In the genomic region with DNA sequence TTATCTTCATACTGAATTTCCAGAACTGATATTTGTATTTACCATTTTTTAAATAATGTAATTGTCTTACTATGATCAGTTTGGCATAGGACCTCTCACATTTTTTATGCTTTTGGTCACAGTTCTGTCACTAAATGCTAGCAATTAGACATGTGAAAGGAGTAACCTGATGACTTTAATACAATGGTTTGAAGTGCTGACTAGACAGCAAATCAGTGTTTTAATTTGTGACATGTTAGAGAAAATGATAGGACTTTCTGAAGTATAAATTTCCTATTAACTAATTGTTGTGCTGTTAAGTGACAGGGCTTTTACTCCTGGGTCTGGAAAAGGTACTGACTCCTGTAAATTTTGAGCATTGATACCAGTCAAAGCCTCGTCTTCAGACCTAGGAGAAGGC, we compare ENCODE assay signal across 26 cellular contexts.
"Had no signal": no experiment of that assay in that cellular context is flagged by ENCODE, and none has a peak within 500 bp of the region (broad histone marks: within the 10 kb centered on the region; RNA-seq: fewer than 3 reads in every experiment).

No MANE protein-coding gene starts in this region.

- H3K36me3 ChIP-seq: lower lobe of right lung, pancreas, prostate gland, sigmoid colon, spleen, suprapubic skin, thoracic aorta, tibial nerve, uterus had no signal

- H3K27ac ChIP-seq: lower lobe of right lung, pancreas, prostate gland, sigmoid colon, spleen, suprapubic skin, thoracic aorta, tibial nerve, uterus had no signal

- H3K9me3 ChIP-seq: lower lobe of right lung, pancreas, prostate gland, sigmoid colon, spleen, suprapubic skin, thoracic aorta, tibial nerve, uterus had no signal

- H3K4me3 ChIP-seq: lower lobe of right lung, pancreas, prostate gland, sigmoid colon, spleen, suprapubic skin, thoracic aorta, tibial nerve, uterus had no signal

- H3K4me1 ChIP-seq: lower lobe of right lung, prostate gland, suprapubic skin, uterus had no signal

- DNase-seq: hippocampal formation; kidney glomerular epithelial cell; left cardiac atrium; left ventricle myocardium superior; lower lobe of right lung; mammary epithelial cell; mesenchymal stem cell; naive thymus-derived CD8-positive, alpha-beta T cell; nucleus accumbens; pancreas; posterior cingulate gyrus; retina; right cardiac atrium; sigmoid colon; small intestine; spleen; stimulated activated CD4-positive, alpha-beta T cell treated with anti-CD3 and anti-CD28 coated beads, Interleukin-4, amount 100 ng/mL, for 24 hours; stimulated activated naive CD4-positive, alpha-beta T cell; uterus had no signal

- ATAC-seq: left cardiac atrium; left lobe of liver; left ventricle myocardium superior; lower lobe of right lung; naive thymus-derived CD8-positive, alpha-beta T cell; pancreas; right cardiac atrium; stimulated activated effector memory CD8-positive, alpha-beta T cell treated with anti-CD3 and anti-CD28 coated beads, Interleukin-12 subunit alpha, Interleukin-12 subunit beta, amount 100 ng/mL, for 72 hours had no signal

- FAIRE-seq: keratinocyte, small intestine had no signal

- H3K27me3 ChIP-seq: pancreas, sigmoid colon, suprapubic skin, tibial nerve, uterus had no signal
